26 cellular contexts compared by ENCODE assay signal in the genomic region with DNA sequence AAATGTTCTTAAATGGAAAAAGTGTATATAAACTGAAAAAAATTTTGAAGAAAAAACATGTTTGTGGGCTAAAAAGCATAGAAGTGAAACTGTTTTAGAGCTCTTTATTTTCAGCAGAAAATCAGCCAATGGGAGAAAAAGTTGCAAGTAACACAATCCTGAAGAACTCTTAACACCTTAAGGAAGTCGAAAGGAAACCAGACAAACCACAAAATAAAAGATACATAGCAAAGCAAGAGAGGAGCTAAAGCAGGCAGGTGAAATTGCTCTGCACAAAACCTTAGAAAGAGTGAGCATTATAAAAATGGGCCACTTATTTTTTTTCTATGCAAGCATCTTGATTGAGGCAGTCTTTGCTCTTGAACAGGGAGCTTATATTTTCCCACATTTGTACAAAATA.
A peak's percentile ranks its signal among the peaks of the same experiment; 100 is the strongest.
DNase-seq lines count a peak whose midpoint lies in the region; ATAC-seq and TF ChIP-seq lines count a peak whose summit lies in the region.
"Had no signal": no experiment of that assay in that cellular context is flagged by ENCODE, and none has a peak within 500 bp of the region (broad histone marks: within the 10 kb centered on the region; RNA-seq: fewer than 3 reads in every experiment).

No MANE protein-coding gene starts in this region.

- no peak for ATAC-seq in activated naive CD8-positive, alpha-beta T cell treated with anti-CD3 and anti-CD28 coated beads, Interleukin-2, amount 10 ng/mL, durations not matched to agents 7 days and 5 days (ENCODE audit: low read depth)
- ATAC-seq in activated naive CD8-positive, alpha-beta T cell treated with anti-CD3 and anti-CD28 coated beads, Interleukin-2, amount 50 U/mL, for 24 hours = no peak
- ATAC-seq in stimulated activated effector memory CD8-positive, alpha-beta T cell treated with anti-CD3 and anti-CD28 coated beads, Interleukin-12 subunit alpha, Interleukin-12 subunit beta, amount 100 ng/mL, for 72 hours = no peak
- no peak for ATAC-seq in esophagus mucosa
- ATAC-seq in GM19395 (IDR thresholded peaks at IDR 0.05; ENCODE audit: unreplicated experiment) = no peak
- no peak for ATAC-seq in GM21737 (IDR thresholded peaks at IDR 0.05; ENCODE audit: unreplicated experiment)
- ATAC-seq: A549, HCT116, PC-3, Right ventricle myocardium inferior, SK-N-SH treated with all-trans-retinoic acid at 6 μM for 48 hours had no signal

- 0 out of 2 replicates have a peak overlapping the region, but pooled peaks have one; percentile 2 for H3K4me3 ChIP-seq in MM.1S (ENCODE audit: low read length)
- H3K4me3 ChIP-seq: A549; BLaER1 treated with 17β-estradiol and CSF1 and Interleukin-3, amounts not matched to agents 10 nM and 100 nM; SJCRH30 had no signal

- no peak for TF ChIP-seq CTCF in MM.1S (IDR thresholded peaks at IDR 0.05; ENCODE audit: low read length)

- H3K36me3 Mint-ChIP-seq in activated naive CD8-positive, alpha-beta T cell treated with anti-CD3 and anti-CD28 coated beads, Interleukin-2, amount 10 ng/mL, durations not matched to agents 7 days and 5 days = no peaks in the 10 kb centered on the region
- no peaks in the 10 kb centered on the region for H3K36me3 Mint-ChIP-seq in activated naive CD8-positive, alpha-beta T cell treated with anti-CD3 and anti-CD28 coated beads, Interleukin-2, amount 50 U/mL, for 24 hours (ENCODE audit: low read depth)
- H3K36me3 Mint-ChIP-seq in stimulated activated effector memory CD8-positive, alpha-beta T cell treated with anti-CD3 and anti-CD28 coated beads, Interleukin-12 subunit alpha, Interleukin-12 subunit beta, amount 100 ng/mL, for 72 hours = no peaks in the 10 kb centered on the region
- H3K36me3 Mint-ChIP-seq: IgD-negative memory B cell had no signal

- no peak for DNase-seq in activated naive CD8-positive, alpha-beta T cell treated with anti-CD3 and anti-CD28 coated beads, Interleukin-2, amount 10 ng/mL, durations not matched to agents 7 days and 5 days
- DNase-seq in activated naive CD8-positive, alpha-beta T cell treated with anti-CD3 and anti-CD28 coated beads, Interleukin-2, amount 50 U/mL, for 24 hours = no peak
- DNase-seq in MM.1S = peak; percentile 87
- peak; percentile 39 for DNase-seq in central memory CD4-positive, alpha-beta T cell
- no peak for DNase-seq in stimulated activated effector memory CD8-positive, alpha-beta T cell treated with anti-CD3 and anti-CD28 coated beads, Interleukin-12 subunit alpha, Interleukin-12 subunit beta, amount 100 ng/mL, for 72 hours (ENCODE audit: low spot score in 2 of 2)
- DNase-seq: AML-193; DMS53; NCI-H1092 treated with DMSO at 0.1 percent for 48 hours; NCI-H1436; NCI-H187; NCI-H446; NCI-H524 treated with DMSO at 0.1 percent for 48 hours; NCI-H774; NK-92 treated with Interleukin-12 subunit alpha and Interleukin-12 subunit beta, amount 100 ng/mL, for 24 hours; PC-3; SJCRH30 had no signal

- H3K27ac ChIP-seq in MM.1S (ENCODE audit: low read length) = peak overlapping the region; percentile 58
- H3K27ac ChIP-seq: A549; BLaER1 treated with 17β-estradiol and CSF1 and Interleukin-3, amounts not matched to agents 10 nM and 100 nM; HL-60; SJCRH30 had no signal

- H3K27me3 ChIP-seq in MM.1S (replicated peaks; ENCODE audit: insufficient read depth, low read length) = no peaks in the 10 kb centered on the region
- H3K27me3 ChIP-seq: BLaER1 treated with 17β-estradiol and CSF1 and Interleukin-3, amounts not matched to agents 10 nM and 100 nM; SJCRH30 had no signal

- peak overlapping the region; percentile 40 for H3K4me2 ChIP-seq in MM.1S (ENCODE audit: low read depth, low read length)
- H3K4me2 ChIP-seq: A549; BLaER1 treated with 17β-estradiol and CSF1 and Interleukin-3, amounts not matched to agents 10 nM and 100 nM had no signal

- no peaks in the 10 kb centered on the region for H3K79me2 ChIP-seq in MM.1S (ENCODE audit: low read length)

- no peaks in the 10 kb centered on the region for H4K20me1 ChIP-seq in MM.1S (ENCODE audit: insufficient read depth, low read length)
- H4K20me1 ChIP-seq: BLaER1 treated with 17β-estradiol and CSF1 and Interleukin-3, amounts not matched to agents 10 nM and 100 nM had no signal

- peaks cover 24% of the 10 kb centered on the region for H3K4me1 ChIP-seq in MM.1S (ENCODE audit: low read length)
- H3K4me1 ChIP-seq: A549, SJCRH30 had no signal

- no peak overlapping the region for H3K27ac Mint-ChIP-seq in activated naive CD8-positive, alpha-beta T cell treated with anti-CD3 and anti-CD28 coated beads, Interleukin-2, amount 10 ng/mL, durations not matched to agents 7 days and 5 days
- H3K27ac Mint-ChIP-seq in activated naive CD8-positive, alpha-beta T cell treated with anti-CD3 and anti-CD28 coated beads, Interleukin-2, amount 50 U/mL, for 24 hours = no peak overlapping the region
- peak overlapping the region; percentile 49 for H3K27ac Mint-ChIP-seq in stimulated activated effector memory CD8-positive, alpha-beta T cell treated with anti-CD3 and anti-CD28 coated beads, Interleukin-12 subunit alpha, Interleukin-12 subunit beta, amount 100 ng/mL, for 72 hours
- H3K27ac Mint-ChIP-seq: IgD-negative memory B cell had no signal

- peak overlapping the region; percentile 37 for H3K4me3 Mint-ChIP-seq in activated naive CD8-positive, alpha-beta T cell treated with anti-CD3 and anti-CD28 coated beads, Interleukin-2, amount 10 ng/mL, durations not matched to agents 7 days and 5 days
- H3K4me3 Mint-ChIP-seq in activated naive CD8-positive, alpha-beta T cell treated with anti-CD3 and anti-CD28 coated beads, Interleukin-2, amount 50 U/mL, for 24 hours = no peak overlapping the region
- H3K4me3 Mint-ChIP-seq in stimulated activated effector memory CD8-positive, alpha-beta T cell treated with anti-CD3 and anti-CD28 coated beads, Interleukin-12 subunit alpha, Interleukin-12 subunit beta, amount 100 ng/mL, for 72 hours = no peak overlapping the region

- H3K4me1 Mint-ChIP-seq in activated naive CD8-positive, alpha-beta T cell treated with anti-CD3 and anti-CD28 coated beads, Interleukin-2, amount 10 ng/mL, durations not matched to agents 7 days and 5 days = peaks cover 8% of the 10 kb centered on the region
- peaks cover 14% of the 10 kb centered on the region for H3K4me1 Mint-ChIP-seq in activated naive CD8-positive, alpha-beta T cell treated with anti-CD3 and anti-CD28 coated beads, Interleukin-2, amount 50 U/mL, for 24 hours
- peaks cover 7% of the 10 kb centered on the region for H3K4me1 Mint-ChIP-seq in stimulated activated effector memory CD8-positive, alpha-beta T cell treated with anti-CD3 and anti-CD28 coated beads, Interleukin-12 subunit alpha, Interleukin-12 subunit beta, amount 100 ng/mL, for 72 hours

- H3K9me3 ChIP-seq in MM.1S (replicated peaks; ENCODE audit: insufficient read depth, low read length) = no peaks in the 10 kb centered on the region
- H3K9me3 ChIP-seq: A549; BLaER1 treated with 17β-estradiol and CSF1 and Interleukin-3, amounts not matched to agents 10 nM and 100 nM; SJCRH30 had no signal

- no peaks in the 10 kb centered on the region for H3K9me2 ChIP-seq in MM.1S (replicated peaks; ENCODE audit: insufficient read depth, low read length)

- H3K9ac ChIP-seq in MM.1S (ENCODE audit: low read length) = no peak overlapping the region
- H3K9ac ChIP-seq: BLaER1 treated with 17β-estradiol and CSF1 and Interleukin-3, amounts not matched to agents 10 nM and 100 nM had no signal

- peaks cover 20% of the 10 kb centered on the region for H3F3A ChIP-seq in MM.1S (ENCODE audit: insufficient read depth, low read length)

- H3K27me3 Mint-ChIP-seq in activated naive CD8-positive, alpha-beta T cell treated with anti-CD3 and anti-CD28 coated beads, Interleukin-2, amount 10 ng/mL, durations not matched to agents 7 days and 5 days = no peaks in the 10 kb centered on the region
- H3K27me3 Mint-ChIP-seq in activated naive CD8-positive, alpha-beta T cell treated with anti-CD3 and anti-CD28 coated beads, Interleukin-2, amount 50 U/mL, for 24 hours = no peaks in the 10 kb centered on the region

- no peaks in the 10 kb centered on the region for H3K36me3 ChIP-seq in MM.1S (replicated peaks; ENCODE audit: insufficient read depth, low read length)
- H3K36me3 ChIP-seq: BLaER1 treated with 17β-estradiol and CSF1 and Interleukin-3, amounts not matched to agents 10 nM and 100 nM; SJCRH30 had no signal

- H3K9me3 Mint-ChIP-seq in activated naive CD8-positive, alpha-beta T cell treated with anti-CD3 and anti-CD28 coated beads, Interleukin-2, amount 10 ng/mL, durations not matched to agents 7 days and 5 days = peaks cover 1% of the 10 kb centered on the region
- H3K9me3 Mint-ChIP-seq in activated naive CD8-positive, alpha-beta T cell treated with anti-CD3 and anti-CD28 coated beads, Interleukin-2, amount 50 U/mL, for 24 hours = no peaks in the 10 kb centered on the region
- no peaks in the 10 kb centered on the region for H3K9me3 Mint-ChIP-seq in stimulated activated effector memory CD8-positive, alpha-beta T cell treated with anti-CD3 and anti-CD28 coated beads, Interleukin-12 subunit alpha, Interleukin-12 subunit beta, amount 100 ng/mL, for 72 hours

- H2AFZ ChIP-seq in MM.1S (ENCODE audit: low read length) = peak overlapping the region; percentile 4; the same call in 1 of the 2 replicates

- POLR2A ChIA-PET in activated naive CD8-positive, alpha-beta T cell treated with anti-CD3 and anti-CD28 coated beads, Interleukin-2, amount 10 ng/mL, durations not matched to agents 7 days and 5 days (lab: Charles Lee) = no interaction called here

Comparison
In these comparisons a context has a peak if more than half of its experiments do, and no peak if none do; other contexts are left out.
1. DNase-seq: peak in MM.1S (single experiment) and central memory CD4-positive, alpha-beta T cell (single experiment); none in activated naive CD8-positive, alpha-beta T cell treated with anti-CD3 and anti-CD28 coated beads, Interleukin-2, amount 10 ng/mL, durations not matched to agents 7 days and 5 days (single experiment), activated naive CD8-positive, alpha-beta T cell treated with anti-CD3 and anti-CD28 coated beads, Interleukin-2, amount 50 U/mL, for 24 hours (single experiment) and stimulated activated effector memory CD8-positive, alpha-beta T cell treated with anti-CD3 and anti-CD28 coated beads, Interleukin-12 subunit alpha, Interleukin-12 subunit beta, amount 100 ng/mL, for 72 hours (0 of 2).